ENCODE assay signal across 16 cellular contexts in genomic region chr19:55777528-55777927, GRCh38. TPM values are rescaled to one million over a fixed set of nuclear protein-coding genes. Genes with fewer than 3 reads are reported as not detected.
DNase-seq lines count a peak whose midpoint lies in the region; ATAC-seq and TF ChIP-seq lines count a peak whose summit lies in the region.
"Had no signal": no experiment of that assay in that cellular context is flagged by ENCODE, and none has a peak within 500 bp of the region (broad histone marks: within the 10 kb centered on the region; RNA-seq: fewer than 3 reads in every experiment).

No MANE protein-coding gene starts in this region.

- H3K9me3 ChIP-seq in PC-9 (ENCODE audit: insufficient read depth, low read depth) (no peaks in the 10 kb centered on the region), mucosa of descending colon (no peaks in the 10 kb centered on the region)
- H3K9me3 ChIP-seq: esophagus squamous epithelium, ovary had no signal

- H3K79me2 ChIP-seq in PC-9 (ENCODE audit: low read depth), result no peaks in the 10 kb centered on the region

- BruUV-seq in PC-9 (replicated peaks; lab: Mats Ljungman, UMichigan), result no TSS peak

- no peak overlapping the region for H2AFZ ChIP-seq in PC-9

- CTCF ChIA-PET in activated CD8-positive, alpha-beta T cell treated with anti-CD3 and anti-CD28 coated beads for 36 hours (lab: Charles Lee), result interaction anchor here (1.0 to 1.3 kb wide), 2 partner anchors 9 to 31 kb away, joined by 3 to 4 read pairs; no protein-coding TSS in a partner anchor
- CTCF ChIA-PET in activated CD8-positive, alpha-beta T cell treated with anti-CD3 and anti-CD28 coated beads, Interleukin-2, amount 10 ng/mL, durations not matched to agents 7 days and 5 days (lab: Charles Lee), result no interaction called here
- CTCF ChIA-PET in PC-9 (lab: Charles Lee), result no interaction called here

- peak; percentile 39 for TF ChIP-seq CTCF in activated CD8-positive, alpha-beta T cell treated with anti-CD3 and anti-CD28 coated beads for 36 hours (IDR thresholded peaks at IDR 0.05)
- 0 out of 2 replicates have a peak, but pooled peaks have one; percentile 17 for TF ChIP-seq CTCF in HFFc6 (IDR thresholded peaks at IDR 0.05)
- peak; percentile 57; the same call in 1 of the 2 replicates for TF ChIP-seq CTCF in PC-9 (conservative IDR thresholded peaks at IDR 0.05)
- TF ChIP-seq CTCF in mucosa of descending colon (IDR thresholded peaks at IDR 0.05), result no peak

- no peaks in the 10 kb centered on the region for H4K20me1 ChIP-seq in PC-9 (ENCODE audit: insufficient read depth)

- no peaks in the 10 kb centered on the region for H3F3A ChIP-seq in PC-9 (ENCODE audit: insufficient read depth, low read depth)

- DNase-seq in activated CD8-positive, alpha-beta T cell treated with anti-CD3 and anti-CD28 coated beads for 36 hours, result peak; percentile 37
- DNase-seq in activated CD8-positive, alpha-beta T cell treated with anti-CD3 and anti-CD28 coated beads, Interleukin-2, amount 10 ng/mL, durations not matched to agents 7 days and 5 days, result no peak
- no peak for DNase-seq in HFFc6
- DNase-seq in PC-9, result peak in 1 of 2 experiments; percentile 12
- DNase-seq in mucosa of descending colon, result peak in 2 of 3 donors; percentile 34 to 47
- DNase-seq in stimulated activated naive CD4-positive, alpha-beta T cell (lab: John Stamatoyannopoulos, UW), result no peak
- DNase-seq in stimulated activated effector memory CD8-positive, alpha-beta T cell treated with anti-CD3 and anti-CD28 coated beads, Interleukin-12 subunit alpha, Interleukin-12 subunit beta, amount 100 ng/mL, for 72 hours (ENCODE audit: low spot score in 2 of 2), result no peak
- DNase-seq: activated CD8-positive, alpha-beta memory T cell treated with anti-CD3 and anti-CD28 coated beads for 24 hours; esophagus squamous epithelium; NK-92 treated with Interleukin-12 subunit alpha and Interleukin-12 subunit beta, amount 100 ng/mL, for 24 hours; ovary; T-helper 1 cell had no signal

- no peak overlapping the region for H3K4me2 ChIP-seq in PC-9

- no peaks in the 10 kb centered on the region for H3K9me3 Mint-ChIP-seq in activated CD8-positive, alpha-beta T cell treated with anti-CD3 and anti-CD28 coated beads for 36 hours
- no peaks in the 10 kb centered on the region for H3K9me3 Mint-ChIP-seq in activated CD8-positive, alpha-beta T cell treated with anti-CD3 and anti-CD28 coated beads, Interleukin-2, amount 10 ng/mL, durations not matched to agents 7 days and 5 days (ENCODE audit: insufficient read depth)
- peaks cover 19% of the 10 kb centered on the region; the same call in 1 of the 2 replicates for H3K9me3 Mint-ChIP-seq in HFFc6
- peaks cover 3% of the 10 kb centered on the region for H3K9me3 Mint-ChIP-seq in stimulated activated effector memory CD8-positive, alpha-beta T cell treated with anti-CD3 and anti-CD28 coated beads, Interleukin-12 subunit alpha, Interleukin-12 subunit beta, amount 100 ng/mL, for 72 hours
- H3K9me3 Mint-ChIP-seq: activated naive CD4-positive, alpha-beta T cell treated with anti-CD3 and anti-CD28 coated beads, Interleukin-2, amount 50 U/mL, for 24 hours had no signal

- H3K4me1 Mint-ChIP-seq in activated CD8-positive, alpha-beta T cell treated with anti-CD3 and anti-CD28 coated beads for 36 hours (ENCODE audit: low read depth), result no peaks in the 10 kb centered on the region
- H3K4me1 Mint-ChIP-seq in activated CD8-positive, alpha-beta T cell treated with anti-CD3 and anti-CD28 coated beads, Interleukin-2, amount 10 ng/mL, durations not matched to agents 7 days and 5 days (ENCODE audit: low read depth), result no peaks in the 10 kb centered on the region
- H3K4me1 Mint-ChIP-seq in HFFc6 (ENCODE audit: low read depth), result no peaks in the 10 kb centered on the region
- H3K4me1 Mint-ChIP-seq in stimulated activated effector memory CD8-positive, alpha-beta T cell treated with anti-CD3 and anti-CD28 coated beads, Interleukin-12 subunit alpha, Interleukin-12 subunit beta, amount 100 ng/mL, for 72 hours, result no peaks in the 10 kb centered on the region
- H3K4me1 Mint-ChIP-seq: activated naive CD4-positive, alpha-beta T cell treated with anti-CD3 and anti-CD28 coated beads, Interleukin-2, amount 50 U/mL, for 24 hours had no signal

- H3K27ac Mint-ChIP-seq in activated CD8-positive, alpha-beta T cell treated with anti-CD3 and anti-CD28 coated beads for 36 hours, result no peak overlapping the region
- no peak overlapping the region for H3K27ac Mint-ChIP-seq in activated CD8-positive, alpha-beta T cell treated with anti-CD3 and anti-CD28 coated beads, Interleukin-2, amount 10 ng/mL, durations not matched to agents 7 days and 5 days
- H3K27ac Mint-ChIP-seq in HFFc6, result no peak overlapping the region
- no peak overlapping the region for H3K27ac Mint-ChIP-seq in stimulated activated effector memory CD8-positive, alpha-beta T cell treated with anti-CD3 and anti-CD28 coated beads, Interleukin-12 subunit alpha, Interleukin-12 subunit beta, amount 100 ng/mL, for 72 hours
- H3K27ac Mint-ChIP-seq: activated naive CD4-positive, alpha-beta T cell treated with anti-CD3 and anti-CD28 coated beads, Interleukin-2, amount 50 U/mL, for 24 hours had no signal

- POLR2A ChIA-PET in activated CD8-positive, alpha-beta T cell treated with anti-CD3 and anti-CD28 coated beads for 36 hours (lab: Charles Lee), result no interaction called here
- POLR2A ChIA-PET in activated CD8-positive, alpha-beta T cell treated with anti-CD3 and anti-CD28 coated beads, Interleukin-2, amount 10 ng/mL, durations not matched to agents 7 days and 5 days (lab: Charles Lee), result no interaction called here
- POLR2A ChIA-PET in PC-9 (lab: Charles Lee; ENCODE audit: unreplicated experiment), result no interaction called here

- H3K27me3 Mint-ChIP-seq in activated CD8-positive, alpha-beta T cell treated with anti-CD3 and anti-CD28 coated beads for 36 hours, result peaks cover 18% of the 10 kb centered on the region
- no peaks in the 10 kb centered on the region for H3K27me3 Mint-ChIP-seq in activated CD8-positive, alpha-beta T cell treated with anti-CD3 and anti-CD28 coated beads, Interleukin-2, amount 10 ng/mL, durations not matched to agents 7 days and 5 days (ENCODE audit: low read depth)
- H3K27me3 Mint-ChIP-seq in HFFc6 (ENCODE audit: insufficient read depth), result no peaks in the 10 kb centered on the region; the same call in 1 of the 2 replicates

- no peaks in the 10 kb centered on the region for H3K4me1 ChIP-seq in PC-9 (replicated peaks; ENCODE audit: insufficient read depth)
- no peaks in the 10 kb centered on the region for H3K4me1 ChIP-seq in mucosa of descending colon (ENCODE audit: low read depth)
- H3K4me1 ChIP-seq: esophagus squamous epithelium had no signal

- H3K36me3 ChIP-seq in PC-9 (ENCODE audit: low read depth) (no peaks in the 10 kb centered on the region), mucosa of descending colon (ENCODE audit: low read depth) (no peaks in the 10 kb centered on the region)
- H3K36me3 ChIP-seq: esophagus squamous epithelium, ovary had no signal

- no peak overlapping the region for H3K27ac ChIP-seq in PC-9
- H3K27ac ChIP-seq: esophagus squamous epithelium, ovary had no signal

- no peak overlapping the region for H3K4me3 Mint-ChIP-seq in activated CD8-positive, alpha-beta T cell treated with anti-CD3 and anti-CD28 coated beads for 36 hours
- H3K4me3 Mint-ChIP-seq in activated CD8-positive, alpha-beta T cell treated with anti-CD3 and anti-CD28 coated beads, Interleukin-2, amount 10 ng/mL, durations not matched to agents 7 days and 5 days, result no peak overlapping the region
- no peak overlapping the region for H3K4me3 Mint-ChIP-seq in HFFc6
- no peak overlapping the region for H3K4me3 Mint-ChIP-seq in stimulated activated effector memory CD8-positive, alpha-beta T cell treated with anti-CD3 and anti-CD28 coated beads, Interleukin-12 subunit alpha, Interleukin-12 subunit beta, amount 100 ng/mL, for 72 hours
- H3K4me3 Mint-ChIP-seq: activated naive CD4-positive, alpha-beta T cell treated with anti-CD3 and anti-CD28 coated beads, Interleukin-2, amount 50 U/mL, for 24 hours had no signal

- intact Hi-C loops in activated CD8-positive, alpha-beta T cell treated with anti-CD3 and anti-CD28 coated beads for 36 hours (cut with micrococcal nuclease), result no loop called here
- intact Hi-C loops in PC-9 (cut with micrococcal nuclease; ENCODE audit: unreplicated experiment), result no loop called here
- intact Hi-C loops in mucosa of descending colon (cut with DNase I, micrococcal nuclease), result no loop called here

- no peaks in the 10 kb centered on the region for H3K9me2 ChIP-seq in PC-9 (ENCODE audit: insufficient read depth)

- peaks cover 83% of the 10 kb centered on the region for H3K27me3 ChIP-seq in PC-9 (ENCODE audit: insufficient read depth, low read depth)
- H3K27me3 ChIP-seq: ovary had no signal

- no peaks in the 10 kb centered on the region for H3K36me3 Mint-ChIP-seq in activated CD8-positive, alpha-beta T cell treated with anti-CD3 and anti-CD28 coated beads for 36 hours (ENCODE audit: low read depth)
- no peaks in the 10 kb centered on the region for H3K36me3 Mint-ChIP-seq in activated CD8-positive, alpha-beta T cell treated with anti-CD3 and anti-CD28 coated beads, Interleukin-2, amount 10 ng/mL, durations not matched to agents 7 days and 5 days (ENCODE audit: low read depth)
- no peaks in the 10 kb centered on the region for H3K36me3 Mint-ChIP-seq in HFFc6 (ENCODE audit: low read depth)
- no peaks in the 10 kb centered on the region for H3K36me3 Mint-ChIP-seq in stimulated activated effector memory CD8-positive, alpha-beta T cell treated with anti-CD3 and anti-CD28 coated beads, Interleukin-12 subunit alpha, Interleukin-12 subunit beta, amount 100 ng/mL, for 72 hours
- H3K36me3 Mint-ChIP-seq: activated naive CD4-positive, alpha-beta T cell treated with anti-CD3 and anti-CD28 coated beads, Interleukin-2, amount 50 U/mL, for 24 hours had no signal

- ATAC-seq in activated CD8-positive, alpha-beta T cell treated with anti-CD3 and anti-CD28 coated beads for 36 hours, result no peak
- no peak for ATAC-seq in activated CD8-positive, alpha-beta T cell treated with anti-CD3 and anti-CD28 coated beads, Interleukin-2, amount 10 ng/mL, durations not matched to agents 7 days and 5 days
- ATAC-seq in mucosa of descending colon (no peak), HG03097 (IDR thresholded peaks at IDR 0.05; ENCODE audit: low FRiP score, unreplicated experiment) (no peak)
- no peak for ATAC-seq in stimulated activated effector memory CD8-positive, alpha-beta T cell treated with anti-CD3 and anti-CD28 coated beads, Interleukin-12 subunit alpha, Interleukin-12 subunit beta, amount 100 ng/mL, for 72 hours

- no peak overlapping the region for H3K4me3 ChIP-seq in PC-9
- no peak overlapping the region for H3K4me3 ChIP-seq in mucosa of descending colon
- H3K4me3 ChIP-seq: esophagus squamous epithelium, ovary had no signal

RNA-seq across cellular contexts. Expression of gene RFPL4AL1, which starts 8.6 kb away (rescaled TPM):
- not detected for total RNA-seq in activated CD8-positive, alpha-beta T cell treated with anti-CD3 and anti-CD28 coated beads for 36 hours
- total RNA-seq in activated CD8-positive, alpha-beta T cell treated with anti-CD3 and anti-CD28 coated beads, Interleukin-2, amount 10 ng/mL, durations not matched to agents 7 days and 5 days, result not detected
- under 1 TPM in 1 of 6 experiments, not detected in 5; 0.23 TPM for total RNA-seq in HFFc6 (2021; fragmentation: NEBNext Ultra II Directional; extraction: Animal tissue kit (Norgen Biotek cat#: 25700))
- total RNA-seq in PC-9 (2021) (not detected in 2 replicates), mucosa of descending colon (under 1 TPM in 1 of 3 donors, not detected in 2; 0.35 TPM)
- total RNA-seq: chondrocyte, esophagus squamous epithelium, mesenteric fat pad had no signal

RNA-seq across cellular contexts. Expression of gene RFPL4A, which starts 18.6 kb away (rescaled TPM):
- not detected for total RNA-seq in activated CD8-positive, alpha-beta T cell treated with anti-CD3 and anti-CD28 coated beads for 36 hours
- not detected for total RNA-seq in activated CD8-positive, alpha-beta T cell treated with anti-CD3 and anti-CD28 coated beads, Interleukin-2, amount 10 ng/mL, durations not matched to agents 7 days and 5 days
- total RNA-seq in HFFc6 (2021; fragmentation: NEBNext Ultra II Directional; extraction: Animal tissue kit (Norgen Biotek cat#: 25700)), result not detected
- total RNA-seq in PC-9 (2021), result not detected in 2 replicates
- not detected for total RNA-seq in mucosa of descending colon
- total RNA-seq: chondrocyte, esophagus squamous epithelium, mesenteric fat pad, ovary had no signal

RNA-seq across cellular contexts. Expression of gene NLRP9, which starts 39.3 kb away (rescaled TPM):
- total RNA-seq in activated CD8-positive, alpha-beta T cell treated with anti-CD3 and anti-CD28 coated beads for 36 hours, result not detected
- total RNA-seq in activated CD8-positive, alpha-beta T cell treated with anti-CD3 and anti-CD28 coated beads, Interleukin-2, amount 10 ng/mL, durations not matched to agents 7 days and 5 days, result not detected
- total RNA-seq in HFFc6 (2021; fragmentation: NEBNext Ultra II Directional; extraction: Animal tissue kit (Norgen Biotek cat#: 25700)), result not detected
- total RNA-seq in PC-9 (2021) (not detected in 2 replicates), mucosa of descending colon (not detected)
- total RNA-seq: chondrocyte, esophagus squamous epithelium, mesenteric fat pad, ovary had no signal

RNA-seq across cellular contexts. Expression of gene NLRP11, which starts 54.3 kb away (rescaled TPM):
- total RNA-seq in activated CD8-positive, alpha-beta T cell treated with anti-CD3 and anti-CD28 coated beads for 36 hours, result under 1 TPM in 1 of 2 experiments, not detected in 1; 0.14 TPM
- total RNA-seq in activated CD8-positive, alpha-beta T cell treated with anti-CD3 and anti-CD28 coated beads, Interleukin-2, amount 10 ng/mL, durations not matched to agents 7 days and 5 days, result not detected
- under 1 TPM in 3 of 6 experiments, not detected in 3; 0.05 to 0.11 (median 0.05) TPM for total RNA-seq in HFFc6 (2021; fragmentation: NEBNext Ultra II Directional; extraction: Animal tissue kit (Norgen Biotek cat#: 25700))
- total RNA-seq in PC-9 (2021) (not detected in 2 replicates), mucosa of descending colon (under 1 TPM in 1 of 3 donors, not detected in 2; 0.12 TPM)
- total RNA-seq: chondrocyte, esophagus squamous epithelium, mesenteric fat pad had no signal

RNA-seq across cellular contexts. Expression of gene NLRP4, which starts 58.8 kb away (rescaled TPM):
- total RNA-seq in activated CD8-positive, alpha-beta T cell treated with anti-CD3 and anti-CD28 coated beads for 36 hours, result not detected
- not detected for total RNA-seq in activated CD8-positive, alpha-beta T cell treated with anti-CD3 and anti-CD28 coated beads, Interleukin-2, amount 10 ng/mL, durations not matched to agents 7 days and 5 days
- not detected for total RNA-seq in HFFc6 (2021; fragmentation: NEBNext Ultra II Directional; extraction: Animal tissue kit (Norgen Biotek cat#: 25700))
- total RNA-seq in PC-9 (2021) (1.6 and 1.7 TPM in 2 replicates), mucosa of descending colon (not detected)
- total RNA-seq: chondrocyte, mesenteric fat pad, ovary had no signal

Comparison
In these comparisons a context has a peak if more than half of its experiments do, and no peak if none do; other contexts are left out.
1. DNase-seq: peak in activated CD8-positive, alpha-beta T cell treated with anti-CD3 and anti-CD28 coated beads for 36 hours (single experiment) and mucosa of descending colon (2 of 3); none in activated CD8-positive, alpha-beta T cell treated with anti-CD3 and anti-CD28 coated beads, Interleukin-2, amount 10 ng/mL, durations not matched to agents 7 days and 5 days (single experiment), HFFc6 (single experiment), stimulated activated naive CD4-positive, alpha-beta T cell (0 of 6) and stimulated activated effector memory CD8-positive, alpha-beta T cell treated with anti-CD3 and anti-CD28 coated beads, Interleukin-12 subunit alpha, Interleukin-12 subunit beta, amount 100 ng/mL, for 72 hours (0 of 2).